19 cellular contexts compared by ENCODE assay signal in the genomic region with DNA sequence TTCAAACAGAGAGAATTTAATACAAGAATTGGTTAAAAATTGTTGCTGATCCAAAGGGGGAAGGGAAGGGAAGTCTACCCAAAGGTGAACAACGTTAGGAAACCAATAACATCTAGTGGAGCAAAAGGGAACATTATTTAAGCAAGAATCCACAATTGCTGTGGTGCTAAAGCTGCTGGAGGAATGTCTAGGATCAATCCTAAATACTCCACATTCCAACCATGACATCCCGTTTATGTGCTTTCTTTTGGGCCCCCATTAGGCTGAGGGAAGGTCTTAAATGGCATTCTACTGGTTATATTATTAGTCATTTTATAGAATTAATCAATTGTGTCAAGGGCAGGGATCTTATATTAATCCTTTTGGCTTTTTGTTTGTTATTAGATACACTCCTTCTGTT.
"Had no signal": no experiment of that assay in that cellular context is flagged by ENCODE, and none has a peak within 500 bp of the region (broad histone marks: within the 10 kb centered on the region; RNA-seq: fewer than 3 reads in every experiment).

No MANE protein-coding gene starts in this region.

- H3K27ac ChIP-seq: neutrophil, thyroid gland had no signal

- H3K9me3 ChIP-seq: neutrophil, sigmoid colon, thyroid gland had no signal

- H3K4me3 Mint-ChIP-seq: activated CD4-positive, alpha-beta memory T cell treated with anti-CD3 and anti-CD28 coated beads, Interleukin-2, amount 10 ng/mL, durations not matched to agents 7 days and 5 days; activated naive CD8-positive, alpha-beta T cell treated with anti-CD3 and anti-CD28 coated beads for 36 hours; activated T-helper 17 cell treated with anti-CD3 and anti-CD28 coated beads, Interleukin-2, amount 50 U/mL, for 72 hours; brain; natural killer cell; stimulated activated naive B cell treated with anti-CD40 and anti-IgM and Interleukin-4, amounts not matched to agents 10 μg/mL and 1 μg/mL and 100 μg/mL, for 72 hours; T-helper 2 cell treated with Interferon-gamma antibody and Interleukin-4, amounts not matched to agents 5 μg/mL and 100 μg/mL, for 36 hours had no signal

- H3K36me3 ChIP-seq: neutrophil, sigmoid colon, thyroid gland had no signal

- H3K27ac Mint-ChIP-seq: activated CD4-positive, alpha-beta memory T cell treated with anti-CD3 and anti-CD28 coated beads, Interleukin-2, amount 10 ng/mL, durations not matched to agents 7 days and 5 days; activated naive CD8-positive, alpha-beta T cell treated with anti-CD3 and anti-CD28 coated beads for 36 hours; activated T-helper 17 cell treated with anti-CD3 and anti-CD28 coated beads, Interleukin-2, amount 50 U/mL, for 72 hours; brain; natural killer cell; stimulated activated naive B cell treated with anti-CD40 and anti-IgM and Interleukin-4, amounts not matched to agents 10 μg/mL and 1 μg/mL and 100 μg/mL, for 72 hours; T-helper 2 cell treated with Interferon-gamma antibody and Interleukin-4, amounts not matched to agents 5 μg/mL and 100 μg/mL, for 36 hours had no signal

- H3K4me3 ChIP-seq: sigmoid colon, thyroid gland had no signal

- H3K4me1 ChIP-seq: thyroid gland had no signal

- ATAC-seq: activated T-helper 17 cell treated with anti-CD3 and anti-CD28 coated beads, Interleukin-2, amount 50 U/mL, for 72 hours; left lobe of liver; natural killer cell; stimulated activated naive B cell treated with anti-CD40 and anti-IgM and Interleukin-4, amounts not matched to agents 10 μg/mL and 1 μg/mL and 100 μg/mL, for 72 hours had no signal

- H3K27me3 ChIP-seq: neutrophil, sigmoid colon, thyroid gland had no signal

- H3K36me3 Mint-ChIP-seq: activated naive CD8-positive, alpha-beta T cell treated with anti-CD3 and anti-CD28 coated beads for 36 hours; brain; natural killer cell; stimulated activated naive B cell treated with anti-CD40 and anti-IgM and Interleukin-4, amounts not matched to agents 10 μg/mL and 1 μg/mL and 100 μg/mL, for 72 hours had no signal

- H3K9me3 Mint-ChIP-seq: activated CD4-positive, alpha-beta memory T cell treated with anti-CD3 and anti-CD28 coated beads, Interleukin-2, amount 10 ng/mL, durations not matched to agents 7 days and 5 days; activated naive CD8-positive, alpha-beta T cell treated with anti-CD3 and anti-CD28 coated beads for 36 hours; activated T-helper 17 cell treated with anti-CD3 and anti-CD28 coated beads, Interleukin-2, amount 50 U/mL, for 72 hours; brain; natural killer cell; stimulated activated naive B cell treated with anti-CD40 and anti-IgM and Interleukin-4, amounts not matched to agents 10 μg/mL and 1 μg/mL and 100 μg/mL, for 72 hours; T-helper 2 cell treated with Interferon-gamma antibody and Interleukin-4, amounts not matched to agents 5 μg/mL and 100 μg/mL, for 36 hours had no signal

- DNase-seq: activated CD4-positive, alpha-beta memory T cell treated with anti-CD3 and anti-CD28 coated beads, Interleukin-2, amount 10 ng/mL, durations not matched to agents 7 days and 5 days; activated CD4-positive, alpha-beta T cell treated with anti-CD3 and anti-CD28 coated beads for 48 hours; activated CD4-positive, CD25-positive, alpha-beta regulatory T cell; activated naive CD4-positive, alpha-beta T cell; activated naive CD8-positive, alpha-beta T cell treated with anti-CD3 and anti-CD28 coated beads for 36 hours; activated T-cell treated with anti-CD3 and anti-CD28 coated beads, Interleukin-2, amount 50 U/mL, for 1 hour; amygdala; central memory CD4-positive, alpha-beta T cell; erythroblast; hypothalamus; natural killer cell; sigmoid colon; stimulated activated naive B cell treated with anti-CD40 and anti-IgM and Interleukin-4, amounts not matched to agents 10 μg/mL and 1 μg/mL and 100 μg/mL, for 72 hours had no signal

- H3K4me1 Mint-ChIP-seq: activated CD4-positive, alpha-beta memory T cell treated with anti-CD3 and anti-CD28 coated beads, Interleukin-2, amount 10 ng/mL, durations not matched to agents 7 days and 5 days; activated T-helper 17 cell treated with anti-CD3 and anti-CD28 coated beads, Interleukin-2, amount 50 U/mL, for 72 hours; brain; natural killer cell; stimulated activated naive B cell treated with anti-CD40 and anti-IgM and Interleukin-4, amounts not matched to agents 10 μg/mL and 1 μg/mL and 100 μg/mL, for 72 hours had no signal
